In genomic region chr3:60531759-60532158, GRCh38 we compare ENCODE assay signal across 34 cellular contexts.
"Had no signal": no experiment of that assay in that cellular context is flagged by ENCODE, and none has a peak within 500 bp of the region (broad histone marks: within the 10 kb centered on the region; RNA-seq: fewer than 3 reads in every experiment).

No MANE protein-coding gene starts in this region.

- ATAC-seq: activated naive CD4-positive, alpha-beta T cell treated with anti-CD3 and anti-CD28 coated beads, Interleukin-2, amount 50 U/mL, for 72 hours; activated naive CD8-positive, alpha-beta T cell treated with anti-CD3 and anti-CD28 coated beads, Interleukin-2, amount 50 U/mL, for 24 hours; activated T-cell treated with anti-CD3 and anti-CD28 coated beads, Interleukin-2, amount 50 U/mL, for 4 hours; activated T-cell treated with anti-CD3 and anti-CD28 coated beads, Interleukin-2, amount 50 U/mL, for 72 hours; activated T-helper 17 cell treated with anti-CD3 and anti-CD28 coated beads, Interleukin-2, amount 50 U/mL, for 72 hours; body of pancreas had no signal

- FAIRE-seq: astrocyte, bronchial epithelial cell had no signal

- DNase-seq: activated effector memory CD4-positive, alpha-beta T cell treated with anti-CD3 and anti-CD28 coated beads, Interleukin-2, amount 50 U/mL, for 16 hours; activated effector memory CD4-positive, alpha-beta T cell treated with Interleukin-2 at 50 U/mL for 16 hours; activated gamma-delta T cell; activated gamma-delta T cell treated with Interleukin-2 at 50 U/mL for 16 hours; activated naive CD4-positive, alpha-beta T cell; activated naive CD4-positive, alpha-beta T cell treated with anti-CD3 and anti-CD28 coated beads for 36 hours; activated naive CD4-positive, alpha-beta T cell treated with anti-CD3 and anti-CD28 coated beads, Interleukin-2, amount 10 ng/mL, durations not matched to agents 7 days and 5 days; activated naive CD4-positive, alpha-beta T cell treated with anti-CD3 and anti-CD28 coated beads, Interleukin-2, amount 50 U/mL, for 16 hours; activated naive CD4-positive, alpha-beta T cell treated with Interleukin-2 at 50 U/mL for 16 hours; activated naive CD8-positive, alpha-beta T cell treated with anti-CD3 and anti-CD28 coated beads for 36 hours; activated naive CD8-positive, alpha-beta T cell treated with anti-CD3 and anti-CD28 coated beads, Interleukin-2, amount 10 ng/mL, durations not matched to agents 7 days and 5 days; activated naive CD8-positive, alpha-beta T cell treated with anti-CD3 and anti-CD28 coated beads, Interleukin-2, amount 50 U/mL, for 24 hours; activated T-cell treated with anti-CD3 and anti-CD28 coated beads, Interleukin-2, amount 50 U/mL, for 1 hour; activated T-cell treated with anti-CD3 and anti-CD28 coated beads, Interleukin-2, amount 50 U/mL, for 24 hours; activated T-cell treated with anti-CD3 and anti-CD28 coated beads, Interleukin-2, amount 50 U/mL, for 4 hours; activated T-cell treated with anti-CD3 and anti-CD28 coated beads, Interleukin-2, amount 50 U/mL, for 48 hours; activated T-cell treated with anti-CD3 and anti-CD28 coated beads, Interleukin-2, amount 50 U/mL, for 72 hours; adrenal gland; amniotic stem cell; amygdala; anterior cingulate cortex; aorta; body of pancreas; brain microvascular endothelial cell; caudate nucleus; central memory CD4-positive, alpha-beta T cell; cerebellar nuclear complex had no signal

- H3K4me3 ChIP-seq: adrenal gland, ascending aorta, body of pancreas, breast epithelium, cardiac muscle cell had no signal

- H3K9me3 ChIP-seq: adrenal gland, ascending aorta, body of pancreas, breast epithelium had no signal

- H3K27me3 ChIP-seq: adrenal gland, ascending aorta, body of pancreas, brain microvascular endothelial cell, breast epithelium, cardiac muscle cell had no signal

- H3K27ac ChIP-seq: adrenal gland, ascending aorta, body of pancreas, brain microvascular endothelial cell, breast epithelium, cardiac muscle cell had no signal

- H3K36me3 ChIP-seq: adrenal gland, ascending aorta, brain microvascular endothelial cell, breast epithelium, cardiac muscle cell had no signal

- H3K4me1 ChIP-seq: adrenal gland, ascending aorta, body of pancreas, breast epithelium had no signal
